Comparison of ENCODE assay signal across 2 cellular contexts in the genomic region with DNA sequence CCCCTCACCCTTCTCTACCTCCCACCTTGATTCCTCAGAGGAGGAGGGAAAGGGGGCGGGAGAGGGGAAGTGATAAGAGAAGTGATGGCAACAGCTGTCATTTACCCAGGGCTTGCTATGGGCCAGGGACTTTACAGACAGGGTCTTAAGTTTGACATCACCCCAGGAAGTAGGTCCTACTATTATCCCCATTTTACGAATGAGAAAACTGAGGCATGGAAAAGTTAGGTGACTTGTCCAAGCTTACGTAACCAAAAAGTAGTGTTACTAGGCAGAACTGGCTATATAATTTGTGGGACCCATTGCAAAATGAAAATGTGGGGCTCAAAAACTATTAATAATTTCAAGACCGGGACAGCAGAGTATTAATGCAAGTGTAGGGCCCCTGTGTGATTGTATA.
A peak's percentile ranks its signal among the peaks of the same experiment; 100 is the strongest.
TF ChIP-seq lines count a peak whose summit lies in the region.

No MANE protein-coding gene starts in this region.

TF ChIP-seq in IMR-90, 13 proteins besides CTCF, POLR2A, EP300 and RAD21:
- TF ChIP-seq SMC3 (IDR thresholded peaks at IDR 0.05; ENCODE audit: low read depth, low read length), result no peak
- no peak for TF ChIP-seq MAFK (IDR thresholded peaks at IDR 0.05; ENCODE audit: low read depth, low read length)
- no peak for TF ChIP-seq NFE2L2 (IDR thresholded peaks at IDR 0.05; ENCODE audit: low read depth, low read length)

TF ChIP-seq in K562, 482 proteins besides CTCF, POLR2A, EP300 and RAD21:
- peak; percentile 34; the same call in 1 of the 2 replicates for TF ChIP-seq TFAP4 (CRISPR knock-in tag; IDR thresholded peaks at IDR 0.05; ENCODE audit: borderline replicate concordance)
- TF ChIP-seq RBM25 (IDR thresholded peaks at IDR 0.05; ENCODE audit: low read depth, low read length, severe bottlenecking), result peak; percentile 70
- no peak for TF ChIP-seq HDAC2 (IDR thresholded peaks at IDR 0.05)
- TF ChIP-seq BCOR (IDR thresholded peaks at IDR 0.05), result 0 out of 2 replicates have a peak, but pooled peaks have one; percentile 17
- no peak for TF ChIP-seq ZFP91 (CRISPR knock-in tag; IDR thresholded peaks at IDR 0.05)
- TF ChIP-seq ESRRA (IDR thresholded peaks at IDR 0.05; ENCODE audit: borderline replicate concordance, low read depth), result no peak
- no peak for TF ChIP-seq ZBTB5 (IDR thresholded peaks at IDR 0.05)
- TF ChIP-seq KLF16 (IDR thresholded peaks at IDR 0.05), result no peak
- no peak for TF ChIP-seq GTF2F1 (IDR thresholded peaks at IDR 0.05; ENCODE audit: low read depth, low read length)
TF ChIP-seq in K562: peak in this region for 3.
